ENCODE assay signal across 1 cellular context in the genomic region with DNA sequence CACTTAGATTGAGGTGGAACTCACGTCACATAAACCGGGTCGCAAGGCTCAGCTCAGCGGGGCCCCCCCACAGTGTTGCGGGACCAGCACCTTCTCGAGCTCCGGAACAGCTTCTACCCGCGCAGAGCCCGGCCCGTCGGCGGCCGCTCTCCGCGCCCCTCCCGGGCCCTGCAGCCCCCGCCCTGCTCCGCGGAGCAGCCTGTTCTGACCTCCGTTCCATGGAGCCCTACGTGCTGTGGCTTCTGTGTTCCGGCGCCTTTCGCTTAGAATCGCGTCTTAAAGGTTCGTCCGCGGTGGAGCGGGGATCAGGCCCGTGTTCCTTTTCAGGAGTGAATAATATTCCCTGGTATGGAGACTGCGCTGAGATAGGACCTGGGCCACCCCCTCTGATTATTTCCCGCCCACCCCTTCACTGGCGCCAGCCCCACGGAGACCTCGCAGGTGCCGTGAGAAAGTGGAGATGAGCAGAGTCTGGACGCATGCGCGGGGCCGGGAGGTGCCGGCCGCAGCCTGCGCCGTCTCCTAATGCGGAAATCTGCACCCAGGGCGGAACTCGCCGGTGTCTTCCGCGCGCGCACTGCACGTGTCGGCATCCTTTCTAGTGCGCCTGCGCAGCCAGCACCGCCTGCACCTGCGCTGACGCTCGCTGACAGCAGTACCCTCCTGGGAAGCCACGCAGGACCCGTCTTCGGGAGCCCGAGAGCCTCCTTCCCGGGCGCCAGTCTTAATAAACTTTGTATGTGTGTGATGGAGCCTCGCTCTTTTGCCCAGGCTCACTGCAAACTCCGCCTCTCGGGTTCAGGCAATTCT.
A peak's percentile ranks its signal among the peaks of the same experiment; 100 is the strongest.
TF ChIP-seq lines count a peak whose summit lies in the region.

No MANE protein-coding gene starts in this region.

TF ChIP-seq in K562, 482 proteins besides CTCF, POLR2A, EP300 and RAD21:
- peak; percentile 32 for TF ChIP-seq PCBP1 (IDR thresholded peaks at IDR 0.05; ENCODE audit: low read depth, low read length, poor library complexity, severe bottlenecking)
- no peak for TF ChIP-seq RBM25 (IDR thresholded peaks at IDR 0.05; ENCODE audit: low read depth, low read length, severe bottlenecking)
- TF ChIP-seq ZNF184 (CRISPR knock-in tag; IDR thresholded peaks at IDR 0.05), result peak; percentile 64
- TF ChIP-seq FOSL1 (tag; conservative IDR thresholded peaks at IDR 0.05), result no peak
- peak; percentile 23; the same call in 1 of the 2 replicates for TF ChIP-seq POLR2G (IDR thresholded peaks at IDR 0.05; ENCODE audit: low read depth, low read length)
- peak; percentile 87 for TF ChIP-seq ZNF146 (CRISPR knock-in tag; IDR thresholded peaks at IDR 0.05; ENCODE audit: unreplicated experiment)
- TF ChIP-seq, protein P1, sequence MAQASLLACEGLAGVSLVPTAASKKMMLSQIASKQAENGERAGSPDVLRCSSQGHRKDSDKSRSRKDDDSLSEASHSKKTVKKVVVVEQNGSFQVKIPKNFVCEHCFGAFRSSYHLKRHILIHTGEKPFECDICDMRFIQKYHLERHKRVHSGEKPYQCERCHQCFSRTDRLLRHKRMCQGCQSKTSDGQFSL (CRISPR knock-in tag; IDR thresholded peaks at IDR 0.05), result 0 out of 2 replicates have a peak, but pooled peaks have one; percentile 47
- TF ChIP-seq, protein P1 (tag; IDR thresholded peaks at IDR 0.05), result no peak
- TF ChIP-seq, protein P2, sequence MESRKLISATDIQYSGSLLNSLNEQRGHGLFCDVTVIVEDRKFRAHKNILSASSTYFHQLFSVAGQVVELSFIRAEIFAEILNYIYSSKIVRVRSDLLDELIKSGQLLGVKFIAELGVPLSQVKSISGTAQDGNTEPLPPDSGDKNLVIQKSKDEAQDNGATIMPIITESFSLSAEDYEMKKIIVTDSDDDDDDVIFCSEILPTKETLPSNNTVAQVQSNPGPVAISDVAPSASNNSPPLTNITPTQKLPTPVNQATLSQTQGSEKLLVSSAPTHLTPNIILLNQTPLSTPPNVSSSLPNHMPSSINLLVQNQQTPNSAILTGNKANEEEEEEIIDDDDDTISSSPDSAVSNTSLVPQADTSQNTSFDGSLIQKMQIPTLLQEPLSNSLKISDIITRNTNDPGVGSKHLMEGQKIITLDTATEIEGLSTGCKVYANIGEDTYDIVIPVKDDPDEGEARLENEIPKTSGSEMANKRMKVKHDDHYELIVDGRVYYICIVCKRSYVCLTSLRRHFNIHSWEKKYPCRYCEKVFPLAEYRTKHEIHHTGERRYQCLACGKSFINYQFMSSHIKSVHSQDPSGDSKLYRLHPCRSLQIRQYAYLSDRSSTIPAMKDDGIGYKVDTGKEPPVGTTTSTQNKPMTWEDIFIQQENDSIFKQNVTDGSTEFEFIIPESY (CRISPR knock-in tag; IDR thresholded peaks at IDR 0.05), result peak; percentile 78
TF ChIP-seq in K562: peak in this region for 6.
